ENCODE assay signal across 21 cellular contexts in the genomic region with DNA sequence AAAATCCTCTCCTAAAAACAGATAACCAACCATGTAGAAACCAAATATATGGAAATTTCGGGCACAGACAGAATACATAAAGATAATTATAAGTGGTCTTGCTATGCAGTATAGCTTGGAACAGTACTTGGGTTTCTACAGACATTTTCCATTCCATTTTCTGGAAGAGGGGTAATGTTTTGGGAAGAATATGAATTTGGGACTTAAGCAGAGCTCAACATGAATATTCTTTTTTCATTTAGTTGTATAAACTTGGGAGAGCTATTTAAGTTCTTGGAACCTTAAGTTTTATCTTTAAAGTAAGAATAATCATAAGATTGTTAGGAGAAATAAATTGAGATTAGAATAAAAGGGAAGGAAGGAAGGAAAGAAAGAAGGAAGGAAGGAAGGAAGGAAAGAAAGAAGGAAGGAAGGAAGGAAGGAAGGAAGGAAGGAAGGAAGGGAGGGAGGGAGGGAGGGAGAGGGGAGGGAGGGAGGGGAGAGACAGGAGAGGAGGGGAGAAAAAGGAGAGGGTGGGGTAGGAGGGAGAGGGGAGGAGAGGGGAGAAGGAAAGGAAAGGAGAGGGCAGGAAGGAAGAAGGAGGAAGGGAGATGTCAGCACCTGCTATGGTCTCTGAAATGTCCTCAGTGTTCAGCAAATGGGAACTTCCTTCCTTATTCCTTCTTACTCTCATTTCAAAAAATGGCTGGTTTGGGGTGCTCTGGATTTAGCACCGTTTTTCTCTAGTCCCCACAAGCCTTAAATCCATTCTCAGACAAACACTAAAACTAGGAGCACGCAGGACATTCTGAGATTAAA.
"Had no signal": no experiment of that assay in that cellular context is flagged by ENCODE, and none has a peak within 500 bp of the region (broad histone marks: within the 10 kb centered on the region; RNA-seq: fewer than 3 reads in every experiment).

No MANE protein-coding gene starts in this region.

- H3K36me3 ChIP-seq: SJSA1 had no signal

- H3K9me3 ChIP-seq: SJSA1, SK-N-SH had no signal

- H3K27ac Mint-ChIP-seq: IgD-negative memory B cell had no signal

- H3K4me2 ChIP-seq: SK-N-SH had no signal

- H3K9ac ChIP-seq: SK-N-SH had no signal

- DNase-seq: KBM-7, MV-4-11, NCI-H1048, NCI-H1105, NCI-H1417, NCI-H1436 treated with DMSO at 0.1 percent for 48 hours, NCI-H1694, NCI-H187 treated with DMSO at 0.1 percent for 48 hours, NCI-H2029 treated with DMSO at 0.1 percent for 48 hours, NCI-H2227 treated with DMSO at 0.1 percent for 48 hours, NCI-H524, NCI-H526 treated with DMSO at 0.1 percent for 48 hours, NCI-H748 treated with DMSO at 0.1 percent for 48 hours, Right ventricle myocardium superior, RPMI8226, SIG-M5, SK-N-SH, T-helper 1 cell had no signal

- H3K9me3 Mint-ChIP-seq: IgD-negative memory B cell had no signal

- H3K4me3 ChIP-seq: SJSA1 had no signal

- FAIRE-seq: RCC 7860 had no signal

- H3K36me3 Mint-ChIP-seq: IgD-negative memory B cell had no signal

- H3K4me3 Mint-ChIP-seq: IgD-negative memory B cell had no signal

- H3K27ac ChIP-seq: SJSA1 had no signal

- H3K4me1 ChIP-seq: SJSA1 had no signal
